1 cellular context compared by ENCODE assay signal in the genomic region with DNA sequence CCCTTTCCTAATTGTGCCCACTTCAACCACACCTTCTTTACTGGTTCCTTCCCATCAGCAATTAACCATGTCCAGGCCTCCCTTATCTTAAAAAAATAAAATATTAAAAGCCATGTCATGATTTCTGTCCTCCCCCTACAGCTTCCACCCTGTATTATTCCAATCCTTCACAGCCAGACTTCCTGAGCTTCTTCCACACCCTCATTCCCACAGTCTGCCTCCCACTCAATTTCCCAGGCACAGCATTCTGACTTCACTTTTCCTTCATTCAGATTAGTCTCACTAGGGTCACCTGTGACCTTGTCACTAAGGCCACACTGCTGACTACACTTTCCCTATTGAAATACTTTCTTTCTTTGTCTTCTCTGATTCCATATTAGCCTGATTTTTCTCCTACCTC.
TF ChIP-seq lines count a peak whose summit lies in the region.

No MANE protein-coding gene starts in this region.

TF ChIP-seq in endothelial cell of umbilical vein, 7 proteins besides CTCF, POLR2A, EP300 and RAD21:
- TF ChIP-seq POLR2AphosphoS5 (IDR thresholded peaks at IDR 0.05; ENCODE audit: insufficient read depth, low read depth, low read length) (no peak), MYC (IDR thresholded peaks at IDR 0.05; ENCODE audit: low read depth, low read length) (no peak), MAX (IDR thresholded peaks at IDR 0.05; ENCODE audit: insufficient read depth, insufficient read length) (no peak), EZH2 (IDR thresholded peaks at IDR 0.05; ENCODE audit: borderline replicate concordance, low read depth, low read length, severe bottlenecking) (no peak), JUN (IDR thresholded peaks at IDR 0.05; ENCODE audit: borderline replicate concordance, insufficient read depth, insufficient read length, low read depth) (no peak), FOS (IDR thresholded peaks at IDR 0.05; ENCODE audit: borderline replicate concordance, insufficient read depth, low read length) (no peak), GATA2 (IDR thresholded peaks at IDR 0.05; ENCODE audit: insufficient read depth, insufficient read length, low read depth, low read length) (no peak)
TF ChIP-seq in endothelial cell of umbilical vein: peak in this region for 0.
